Comparison of ENCODE assay signal across 8 cellular contexts in the genomic region with DNA sequence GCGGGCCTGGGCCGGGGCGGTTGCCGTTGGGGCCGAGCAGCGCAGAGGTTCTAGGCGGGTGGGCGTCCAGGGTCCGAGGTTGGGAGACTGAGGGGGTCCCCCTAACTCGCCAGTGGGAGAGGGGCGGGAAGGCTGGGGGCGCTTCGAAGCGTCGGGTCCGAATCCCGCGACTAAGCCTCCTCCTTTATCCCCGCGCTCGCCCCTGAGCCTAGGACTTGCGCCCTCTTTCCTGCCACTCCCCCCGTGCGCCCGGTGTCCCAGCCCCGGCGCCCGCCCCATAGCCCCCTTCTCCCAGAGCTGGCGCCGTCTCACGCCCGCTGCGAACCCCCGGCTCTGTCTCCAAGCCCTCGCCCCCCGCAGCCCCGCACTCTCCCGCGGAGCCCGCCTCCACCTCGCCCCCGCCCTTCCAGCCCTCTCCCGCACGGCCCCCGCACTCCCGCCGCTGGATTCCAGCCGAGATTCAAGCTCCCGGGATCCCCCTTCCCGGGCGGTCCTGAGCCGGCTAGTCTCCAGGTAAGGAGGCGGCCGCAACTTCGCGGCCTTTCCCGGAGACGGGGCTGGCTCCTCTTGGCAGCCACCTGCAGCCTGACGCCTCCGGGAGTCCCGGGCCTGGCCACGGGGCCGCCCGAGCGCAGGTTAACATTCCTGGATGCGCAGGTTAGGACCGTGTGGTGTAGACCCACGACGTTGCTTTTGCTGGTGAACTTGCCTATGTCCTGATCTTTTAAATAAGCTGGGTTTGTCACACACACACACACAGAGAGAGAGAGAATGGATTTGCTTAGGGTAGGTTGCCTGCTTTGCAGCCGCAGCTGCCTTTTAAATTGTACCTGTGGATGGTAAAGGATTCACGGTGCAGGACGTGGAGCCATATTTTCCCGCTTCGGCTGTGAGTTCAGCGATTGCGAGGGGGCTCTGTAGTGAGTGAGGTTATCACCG. TPM values are rescaled to one million over a fixed set of nuclear protein-coding genes. Genes with fewer than 3 reads are reported as not detected.
DNase-seq lines count a peak whose midpoint lies in the region; ATAC-seq, FAIRE-seq and TF ChIP-seq lines count a peak whose summit lies in the region.

No MANE protein-coding gene starts in this region.

- H3K27ac ChIP-seq in RWPE2 (ENCODE audit: poor library complexity, severe bottlenecking) = no peak overlapping the region

- H3K4me1 ChIP-seq in RWPE2 (ENCODE audit: insufficient read depth, poor library complexity, severe bottlenecking) = no peaks in the 10 kb centered on the region

- TF ChIP-seq CTCF in RWPE2 (IDR thresholded peaks at IDR 0.05; ENCODE audit: poor library complexity, severe bottlenecking) (peak; percentile 79), bronchial epithelial cell (IDR thresholded peaks at IDR 0.05; ENCODE audit: insufficient read depth, low read length, severe bottlenecking) (no peak)

- no peaks in the 10 kb centered on the region for H3K9me3 Mint-ChIP-seq in stimulated activated effector memory CD8-positive, alpha-beta T cell treated with anti-CD3 and anti-CD28 coated beads, Interleukin-12 subunit alpha, Interleukin-12 subunit beta, amount 100 ng/mL, for 72 hours

- no peak for FAIRE-seq in bronchial epithelial cell (lab: Jason Lieb, UNC)

- peak overlapping the region; percentile 87 for H3K4me3 Mint-ChIP-seq in stimulated activated effector memory CD8-positive, alpha-beta T cell treated with anti-CD3 and anti-CD28 coated beads, Interleukin-12 subunit alpha, Interleukin-12 subunit beta, amount 100 ng/mL, for 72 hours

- peak overlapping the region; percentile 97 for H3K27ac Mint-ChIP-seq in stimulated activated effector memory CD8-positive, alpha-beta T cell treated with anti-CD3 and anti-CD28 coated beads, Interleukin-12 subunit alpha, Interleukin-12 subunit beta, amount 100 ng/mL, for 72 hours

- peaks cover 12% of the 10 kb centered on the region for H3K36me3 Mint-ChIP-seq in stimulated activated effector memory CD8-positive, alpha-beta T cell treated with anti-CD3 and anti-CD28 coated beads, Interleukin-12 subunit alpha, Interleukin-12 subunit beta, amount 100 ng/mL, for 72 hours

- no peaks in the 10 kb centered on the region for H3K9me3 ChIP-seq in RWPE2 (ENCODE audit: severe bottlenecking)

- H3K4me1 Mint-ChIP-seq in stimulated activated effector memory CD8-positive, alpha-beta T cell treated with anti-CD3 and anti-CD28 coated beads, Interleukin-12 subunit alpha, Interleukin-12 subunit beta, amount 100 ng/mL, for 72 hours = peaks cover 59% of the 10 kb centered on the region

- H3K27me3 ChIP-seq in RWPE2 (ENCODE audit: insufficient read depth, poor library complexity, severe bottlenecking) = no peaks in the 10 kb centered on the region
- no peaks in the 10 kb centered on the region for H3K27me3 ChIP-seq in bronchial epithelial cell (ENCODE audit: control insufficient read depth, insufficient read depth, low read length)

- peak; percentile 52 for DNase-seq in ELF-1 (ENCODE audit: low read depth, low spot score)
- no peak for DNase-seq in RWPE2 (ENCODE audit: low spot score)
- DNase-seq in bronchial epithelial cell (ENCODE audit: low read depth) = peak; percentile 15
- peak; percentile 40 for DNase-seq in kidney glomerular epithelial cell (lab: John Stamatoyannopoulos, UW)
- DNase-seq in stimulated activated effector memory CD8-positive, alpha-beta T cell treated with anti-CD3 and anti-CD28 coated beads, Interleukin-12 subunit alpha, Interleukin-12 subunit beta, amount 100 ng/mL, for 72 hours (ENCODE audit: low spot score in 2 of 2) = peak; percentile 23 to 56
- no peak for DNase-seq in H4 (ENCODE audit: low spot score)

- ATAC-seq in HG02571 (IDR thresholded peaks at IDR 0.05; ENCODE audit: unreplicated experiment) = peak; percentile 9
- ATAC-seq in RWPE2 (ENCODE audit: low read depth) = peak; percentile 67
- peak; percentile 9 for ATAC-seq in stimulated activated effector memory CD8-positive, alpha-beta T cell treated with anti-CD3 and anti-CD28 coated beads, Interleukin-12 subunit alpha, Interleukin-12 subunit beta, amount 100 ng/mL, for 72 hours
- ATAC-seq in HG03565 (IDR thresholded peaks at IDR 0.05; ENCODE audit: unreplicated experiment) = no peak

- H3K4me3 ChIP-seq in RWPE2 (ENCODE audit: severe bottlenecking) (peak overlapping the region; percentile 75), bronchial epithelial cell (ENCODE audit: low read depth, low read length) (peak overlapping the region; percentile 71)

- H3K36me3 ChIP-seq in RWPE2 (ENCODE audit: low read depth) = no peaks in the 10 kb centered on the region
- H3K36me3 ChIP-seq in bronchial epithelial cell (ENCODE audit: control insufficient read depth, insufficient read depth, low read length) = no peaks in the 10 kb centered on the region

RNA-seq across cellular contexts. Expression of gene PXYLP1, which starts 0.6 kb away (rescaled TPM):
- total RNA-seq in bronchial epithelial cell = 8.6 and 9.0 TPM in 2 replicates
- 13.2 and 18.0 TPM in 2 replicates for total RNA-seq in H4 (2014; rRNA removed; shearing (Covaris generic))

Comparison
In these comparisons a context has a peak if more than half of its experiments do, and no peak if none do; other contexts are left out.
1. DNase-seq: peak in ELF-1 (single experiment), bronchial epithelial cell (single experiment), kidney glomerular epithelial cell (single experiment) and stimulated activated effector memory CD8-positive, alpha-beta T cell treated with anti-CD3 and anti-CD28 coated beads, Interleukin-12 subunit alpha, Interleukin-12 subunit beta, amount 100 ng/mL, for 72 hours (2 of 2); none in RWPE2 (single experiment) and H4 (single experiment).